1 cellular context compared by ENCODE assay signal in genomic region chr19:33040994-33041827, GRCh38.
TF ChIP-seq lines count a peak whose summit lies in the region.

No MANE protein-coding gene starts in this region.

TF ChIP-seq in HepG2, 621 proteins besides CTCF, POLR2A, EP300 and RAD21 (continued from another document and continues in another):
- TF ChIP-seq PRDM10 (CRISPR knock-in tag; IDR thresholded peaks at IDR 0.05; ENCODE audit: low read depth), result peak; percentile 68
- TF ChIP-seq ATF1 (CRISPR knock-in tag; IDR thresholded peaks at IDR 0.05), result peak; percentile 73
- peak; percentile 92 for TF ChIP-seq GFI1 (CRISPR knock-in tag; IDR thresholded peaks at IDR 0.05; ENCODE audit: borderline replicate concordance)
- TF ChIP-seq DPF2 (CRISPR knock-in tag; IDR thresholded peaks at IDR 0.05; ENCODE audit: borderline replicate concordance, low read depth), result peak; percentile 73
- 0 out of 2 replicates have a peak, but pooled peaks have one; percentile 60 for TF ChIP-seq ZSCAN21 (CRISPR knock-in tag; IDR thresholded peaks at IDR 0.05; ENCODE audit: borderline replicate concordance)
- TF ChIP-seq ARNTL (CRISPR knock-in tag; IDR thresholded peaks at IDR 0.05), result 0 out of 2 replicates have a peak, but pooled peaks have one; percentile 53
- no peak for TF ChIP-seq ZNF44 (CRISPR knock-in tag; IDR thresholded peaks at IDR 0.05)
- peak; percentile 73; the same call in 1 of the 2 replicates for TF ChIP-seq ZBTB21 (CRISPR knock-in tag; IDR thresholded peaks at IDR 0.05)
- peak; percentile 62 for TF ChIP-seq PHF8 (CRISPR knock-in tag; IDR thresholded peaks at IDR 0.05)
- TF ChIP-seq ZMYM4 (CRISPR knock-in tag; IDR thresholded peaks at IDR 0.05), result peak; percentile 75
- TF ChIP-seq, protein P1, sequence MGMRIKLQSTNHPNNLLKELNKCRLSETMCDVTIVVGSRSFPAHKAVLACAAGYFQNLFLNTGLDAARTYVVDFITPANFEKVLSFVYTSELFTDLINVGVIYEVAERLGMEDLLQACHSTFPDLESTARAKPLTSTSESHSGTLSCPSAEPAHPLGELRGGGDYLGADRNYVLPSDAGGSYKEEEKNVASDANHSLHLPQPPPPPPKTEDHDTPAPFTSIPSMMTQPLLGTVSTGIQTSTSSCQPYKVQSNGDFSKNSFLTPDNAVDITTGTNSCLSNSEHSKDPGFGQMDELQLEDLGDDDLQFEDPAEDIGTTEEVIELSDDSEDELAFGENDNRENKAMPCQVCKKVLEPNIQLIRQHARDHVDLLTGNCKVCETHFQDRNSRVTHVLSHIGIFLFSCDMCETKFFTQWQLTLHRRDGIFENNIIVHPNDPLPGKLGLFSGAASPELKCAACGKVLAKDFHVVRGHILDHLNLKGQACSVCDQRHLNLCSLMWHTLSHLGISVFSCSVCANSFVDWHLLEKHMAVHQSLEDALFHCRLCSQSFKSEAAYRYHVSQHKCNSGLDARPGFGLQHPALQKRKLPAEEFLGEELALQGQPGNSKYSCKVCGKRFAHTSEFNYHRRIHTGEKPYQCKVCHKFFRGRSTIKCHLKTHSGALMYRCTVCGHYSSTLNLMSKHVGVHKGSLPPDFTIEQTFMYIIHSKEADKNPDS (CRISPR knock-in tag; IDR thresholded peaks at IDR 0.05), result peak; percentile 75; the same call in 1 of the 2 replicates
- peak; percentile 69; the same call in 1 of the 2 replicates for TF ChIP-seq ZFP36L1 (CRISPR knock-in tag; IDR thresholded peaks at IDR 0.05)
- peak; percentile 87 for TF ChIP-seq HMG20A (CRISPR knock-in tag; IDR thresholded peaks at IDR 0.05; ENCODE audit: borderline replicate concordance)
- TF ChIP-seq ZBTB10 (CRISPR knock-in tag; IDR thresholded peaks at IDR 0.05; ENCODE audit: borderline replicate concordance), result 0 out of 2 replicates have a peak, but pooled peaks have one; percentile 64
- peak; percentile 92 for TF ChIP-seq SOX13 (IDR thresholded peaks at IDR 0.05)
- TF ChIP-seq SOX13 (CRISPR knock-in tag; conservative IDR thresholded peaks at IDR 0.05 in 1 of 2, IDR thresholded peaks at IDR 0.05 in 1 of 2), result peak in 1 of 2 experiments; percentile 96; a peak in 2 of 4 replicates
- peak; percentile 54; the same call in 1 of the 2 replicates for TF ChIP-seq TCF7 (IDR thresholded peaks at IDR 0.05; ENCODE audit: low read depth)
- TF ChIP-seq MXI1 (IDR thresholded peaks at IDR 0.05; ENCODE audit: borderline replicate concordance, low read depth, low read length), result peak; percentile 43; the same call in 1 of the 3 replicates
- TF ChIP-seq NKX3-1 (CRISPR knock-in tag; IDR thresholded peaks at IDR 0.05), result peak; percentile 81; the same call in 1 of the 2 replicates
- TF ChIP-seq ZBTB4 (CRISPR knock-in tag; IDR thresholded peaks at IDR 0.05; ENCODE audit: borderline replicate concordance), result no peak
- no peak for TF ChIP-seq ZNF841 (CRISPR knock-in tag; IDR thresholded peaks at IDR 0.05; ENCODE audit: borderline replicate concordance)
- no peak for TF ChIP-seq SETDB1 (CRISPR knock-in tag; IDR thresholded peaks at IDR 0.05; ENCODE audit: borderline replicate concordance)
- TF ChIP-seq ZZZ3 (CRISPR knock-in tag; IDR thresholded peaks at IDR 0.05; ENCODE audit: borderline replicate concordance), result peak; percentile 56; the same call in 1 of the 2 replicates
- TF ChIP-seq TOPORS (CRISPR knock-in tag; IDR thresholded peaks at IDR 0.05), result 0 out of 2 replicates have a peak, but pooled peaks have one; percentile 26
- TF ChIP-seq ZNF20 (CRISPR knock-in tag; IDR thresholded peaks at IDR 0.05), result no peak
- 0 out of 2 replicates have a peak, but pooled peaks have one; percentile 39 for TF ChIP-seq ZBTB38 (CRISPR knock-in tag; IDR thresholded peaks at IDR 0.05)
- peak; percentile 63 for TF ChIP-seq DMAP1 (CRISPR knock-in tag; IDR thresholded peaks at IDR 0.05)
- no peak for TF ChIP-seq SP1 (IDR thresholded peaks at IDR 0.05)
- TF ChIP-seq SP1 (CRISPR knock-in tag; IDR thresholded peaks at IDR 0.05), result no peak; the same call in 1 of the 2 replicates
- TF ChIP-seq ZSCAN29 (CRISPR knock-in tag; conservative IDR thresholded peaks at IDR 0.05), result peak; percentile 93
- no peak for TF ChIP-seq ZNF329 (CRISPR knock-in tag; IDR thresholded peaks at IDR 0.05; ENCODE audit: low read depth)
- TF ChIP-seq ZNF652 (CRISPR knock-in tag; IDR thresholded peaks at IDR 0.05; ENCODE audit: borderline replicate concordance, low read depth), result 0 out of 2 replicates have a peak, but pooled peaks have one; percentile 11
- peak; percentile 71; the same call in 1 of the 2 replicates for TF ChIP-seq ZNF12 (CRISPR knock-in tag; IDR thresholded peaks at IDR 0.05)
- TF ChIP-seq ZNF674 (CRISPR knock-in tag; IDR thresholded peaks at IDR 0.05; ENCODE audit: low read depth), result no peak
- TF ChIP-seq GTF2F1 (IDR thresholded peaks at IDR 0.05; ENCODE audit: low read length), result peak; percentile 68; the same call in 1 of the 2 replicates
- peak; percentile 68; the same call in 1 of the 2 replicates for TF ChIP-seq ZNF543 (CRISPR knock-in tag; IDR thresholded peaks at IDR 0.05)
- no peak for TF ChIP-seq AGO1 (IDR thresholded peaks at IDR 0.05; ENCODE audit: low read depth, low read length, poor library complexity, severe bottlenecking)
- no peak for TF ChIP-seq ZNF572 (CRISPR knock-in tag; IDR thresholded peaks at IDR 0.05)
- TF ChIP-seq JUN (CRISPR knock-in tag; IDR thresholded peaks at IDR 0.05), result peak; percentile 77
- TF ChIP-seq FOXO4 (CRISPR knock-in tag; conservative IDR thresholded peaks at IDR 0.05), result no peak
- 0 out of 2 replicates have a peak, but pooled peaks have one; percentile 45 for TF ChIP-seq NFIB (CRISPR knock-in tag; IDR thresholded peaks at IDR 0.05; ENCODE audit: borderline replicate concordance)
- TF ChIP-seq NRL (CRISPR knock-in tag; IDR thresholded peaks at IDR 0.05; ENCODE audit: borderline replicate concordance), result 0 out of 2 replicates have a peak, but pooled peaks have one; percentile 39
- peak; percentile 95; the same call in 1 of the 2 replicates for TF ChIP-seq NCOR1 (IDR thresholded peaks at IDR 0.05; ENCODE audit: borderline replicate concordance, low read length)
- peak; percentile 45; the same call in 1 of the 2 replicates for TF ChIP-seq CREB1 (IDR thresholded peaks at IDR 0.05)
- TF ChIP-seq CREB1 (CRISPR knock-in tag; IDR thresholded peaks at IDR 0.05), result peak; percentile 84
- peak; percentile 72; the same call in 1 of the 2 replicates for TF ChIP-seq MIER3 (CRISPR knock-in tag; IDR thresholded peaks at IDR 0.05; ENCODE audit: borderline replicate concordance)
- TF ChIP-seq, protein P2, sequence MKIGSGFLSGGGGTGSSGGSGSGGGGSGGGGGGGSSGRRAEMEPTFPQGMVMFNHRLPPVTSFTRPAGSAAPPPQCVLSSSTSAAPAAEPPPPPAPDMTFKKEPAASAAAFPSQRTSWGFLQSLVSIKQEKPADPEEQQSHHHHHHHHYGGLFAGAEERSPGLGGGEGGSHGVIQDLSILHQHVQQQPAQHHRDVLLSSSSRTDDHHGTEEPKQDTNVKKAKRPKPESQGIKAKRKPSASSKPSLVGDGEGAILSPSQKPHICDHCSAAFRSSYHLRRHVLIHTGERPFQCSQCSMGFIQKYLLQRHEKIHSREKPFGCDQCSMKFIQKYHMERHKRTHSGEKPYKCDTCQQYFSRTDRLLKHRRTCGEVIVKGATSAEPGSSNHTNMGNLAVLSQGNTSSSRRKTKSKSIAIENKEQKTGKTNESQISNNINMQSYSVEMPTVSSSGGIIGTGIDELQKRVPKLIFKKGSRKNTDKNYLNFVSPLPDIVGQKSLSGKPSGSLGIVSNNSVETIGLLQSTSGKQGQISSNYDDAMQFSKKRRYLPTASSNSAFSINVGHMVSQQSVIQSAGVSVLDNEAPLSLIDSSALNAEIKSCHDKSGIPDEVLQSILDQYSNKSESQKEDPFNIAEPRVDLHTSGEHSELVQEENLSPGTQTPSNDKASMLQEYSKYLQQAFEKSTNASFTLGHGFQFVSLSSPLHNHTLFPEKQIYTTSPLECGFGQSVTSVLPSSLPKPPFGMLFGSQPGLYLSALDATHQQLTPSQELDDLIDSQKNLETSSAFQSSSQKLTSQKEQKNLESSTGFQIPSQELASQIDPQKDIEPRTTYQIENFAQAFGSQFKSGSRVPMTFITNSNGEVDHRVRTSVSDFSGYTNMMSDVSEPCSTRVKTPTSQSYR (CRISPR knock-in tag; IDR thresholded peaks at IDR 0.05; ENCODE audit: borderline replicate concordance), result peak; percentile 87
- TF ChIP-seq SKI (IDR thresholded peaks at IDR 0.05; ENCODE audit: partially characterized antibody), result peak; percentile 61
- TF ChIP-seq SAP130 (CRISPR knock-in tag; IDR thresholded peaks at IDR 0.05; ENCODE audit: low read depth), result peak; percentile 87
- TF ChIP-seq KDM2A (CRISPR knock-in tag; IDR thresholded peaks at IDR 0.05; ENCODE audit: borderline replicate concordance, low read depth), result peak; percentile 51; the same call in 1 of the 2 replicates
